Comparison of ENCODE assay signal across 22 cellular contexts in genomic region chr1:174286042-174286441, GRCh38.
A peak's percentile ranks its signal among the peaks of the same experiment; 100 is the strongest.
DNase-seq lines count a peak whose midpoint lies in the region; ATAC-seq, FAIRE-seq and TF ChIP-seq lines count a peak whose summit lies in the region.
"Had no signal": no experiment of that assay in that cellular context is flagged by ENCODE, and none has a peak within 500 bp of the region (broad histone marks: within the 10 kb centered on the region; RNA-seq: fewer than 3 reads in every experiment).

No MANE protein-coding gene starts in this region.

- no peak for FAIRE-seq in A549 (lab: Jason Lieb, UNC)
- FAIRE-seq: GM12878, GM12892, GM18507 had no signal

- TF ChIP-seq CTCF in A549 (IDR thresholded peaks at IDR 0.05) (no peak), SU-DHL-6 (IDR thresholded peaks at IDR 0.05; ENCODE audit: insufficient read depth, low read length, poor library complexity, severe bottlenecking) (no peak)

- H4K20me1 ChIP-seq in SU-DHL-6 (ENCODE audit: low read depth, low read length): no peaks in the 10 kb centered on the region
- H4K20me1 ChIP-seq: BLaER1 treated with 17β-estradiol and CSF1 and Interleukin-3, amounts not matched to agents 10 nM and 100 nM had no signal

- no peak for TF ChIP-seq EP300 in A549 (IDR thresholded peaks at IDR 0.05)

- CTCF ChIA-PET in A549 (lab: Yijun Ruan, JAX): no interaction called here

- H3K4me1 Mint-ChIP-seq in activated naive CD4-positive, alpha-beta T cell treated with anti-CD3 and anti-CD28 coated beads, Interleukin-2, amount 50 U/mL, for 24 hours: peaks cover 18% of the 10 kb centered on the region
- peaks cover 5 to 30% of the 10 kb centered on the region in 2 donors for H3K4me1 Mint-ChIP-seq in effector memory CD8-positive, alpha-beta T cell (ENCODE audit: low read depth in 2 of 2)

- H3K27me3 Mint-ChIP-seq in activated naive CD4-positive, alpha-beta T cell treated with anti-CD3 and anti-CD28 coated beads, Interleukin-2, amount 50 U/mL, for 24 hours: no peaks in the 10 kb centered on the region
- no peaks in the 10 kb centered on the region for H3K27me3 Mint-ChIP-seq in effector memory CD8-positive, alpha-beta T cell
- H3K27me3 Mint-ChIP-seq: CD4-positive, alpha-beta T cell had no signal

- POLR2A ChIA-PET in A549 (lab: Yijun Ruan, JAX): no interaction called here

- no peaks in the 10 kb centered on the region for H3K9me2 ChIP-seq in SU-DHL-6 (replicated peaks; ENCODE audit: insufficient read depth, low read length)

- no peak overlapping the region for H3K4me2 ChIP-seq in A549
- H3K4me2 ChIP-seq in SU-DHL-6 (ENCODE audit: low read depth, low read length, poor library complexity, severe bottlenecking): peak overlapping the region; percentile 13
- H3K4me2 ChIP-seq: BLaER1 treated with 17β-estradiol and CSF1 and Interleukin-3, amounts not matched to agents 10 nM and 100 nM had no signal

- no peak for DNase-seq in activated naive CD4-positive, alpha-beta T cell (lab: John Stamatoyannopoulos, UW)
- DNase-seq in A549 (ENCODE audit: low read depth in 1 of 2, low spot score in 1 of 2) (no peak), NCI-H82 treated with DMSO at 0.1 percent for 48 hours (lab: John Stamatoyannopoulos, UW; ENCODE audit: unreplicated experiment) (no peak), DMS79 (lab: John Stamatoyannopoulos, UW) (no peak), mucosa of gallbladder (ENCODE audit: low spot score) (no peak)
- no peak for DNase-seq in effector memory CD8-positive, alpha-beta T cell
- DNase-seq: ACHN; Caco-2; Calu3; CD4-positive, alpha-beta T cell; CD8-positive, alpha-beta T cell; DND-41; EL; GDM1 had no signal

- no peak for TF ChIP-seq POLR2A in A549 (IDR thresholded peaks at IDR 0.05; ENCODE audit: low read length)

- H3K27ac ChIP-seq in A549: no peak overlapping the region
- H3K27ac ChIP-seq in SU-DHL-6 (ENCODE audit: low read depth, low read length): peak overlapping the region; percentile 17; the same call in 1 of the 2 replicates
- H3K27ac ChIP-seq: 22Rv1; BLaER1 treated with 17β-estradiol and CSF1 and Interleukin-3, amounts not matched to agents 10 nM and 100 nM; C4-2B had no signal

- H2AFZ ChIP-seq in SU-DHL-6 (ENCODE audit: low read depth, low read length, severe bottlenecking): no peak overlapping the region

- H3K4me3 Mint-ChIP-seq in activated naive CD4-positive, alpha-beta T cell treated with anti-CD3 and anti-CD28 coated beads, Interleukin-2, amount 50 U/mL, for 24 hours: no peak overlapping the region
- H3K4me3 Mint-ChIP-seq in effector memory CD8-positive, alpha-beta T cell: no peak overlapping the region
- H3K4me3 Mint-ChIP-seq: CD4-positive, alpha-beta T cell; CD8-positive, alpha-beta T cell had no signal

- H3K9me3 ChIP-seq in A549 (0 out of 3 replicates have a peak, but pooled peaks cover 2% of the 10 kb centered on the region), SU-DHL-6 (ENCODE audit: insufficient read depth, low read length) (peaks cover 3% of the 10 kb centered on the region; the same call in 1 of the 2 replicates)
- H3K9me3 ChIP-seq: Caco-2 had no signal

- H3K4me3 ChIP-seq in A549: no peak overlapping the region
- H3K4me3 ChIP-seq in SU-DHL-6 (ENCODE audit: insufficient read depth, low read length, poor library complexity, severe bottlenecking): no peak overlapping the region
- H3K4me3 ChIP-seq: BLaER1 treated with 17β-estradiol and CSF1 and Interleukin-3, amounts not matched to agents 10 nM and 100 nM; GM12878 had no signal

- H3K79me2 ChIP-seq in SU-DHL-6 (ENCODE audit: insufficient read depth, low read length): peaks cover 71% of the 10 kb centered on the region

- peaks cover 6% of the 10 kb centered on the region; the same call in 1 of the 2 replicates for H3F3A ChIP-seq in SU-DHL-6 (ENCODE audit: insufficient read depth)

- peaks cover 27% of the 10 kb centered on the region for H3K9me3 Mint-ChIP-seq in activated naive CD4-positive, alpha-beta T cell treated with anti-CD3 and anti-CD28 coated beads, Interleukin-2, amount 50 U/mL, for 24 hours
- H3K9me3 Mint-ChIP-seq in effector memory CD8-positive, alpha-beta T cell: no peaks in the 10 kb centered on the region

- H3K36me3 Mint-ChIP-seq in activated naive CD4-positive, alpha-beta T cell treated with anti-CD3 and anti-CD28 coated beads, Interleukin-2, amount 50 U/mL, for 24 hours: peaks cover 74% of the 10 kb centered on the region
- peaks cover 41% of the 10 kb centered on the region for H3K36me3 Mint-ChIP-seq in effector memory CD8-positive, alpha-beta T cell (ENCODE audit: insufficient read depth)

- WGBS in A549 (ENCODE audit: missing lambda C conversion rate): 96% methylated on average over 1 of the region's 1 CpG

- H3K4me1 ChIP-seq in A549: no peaks in the 10 kb centered on the region
- H3K4me1 ChIP-seq: BLaER1 treated with 17β-estradiol and CSF1 and Interleukin-3, amounts not matched to agents 10 nM and 100 nM; Caco-2 had no signal

- no peak overlapping the region for H3K9ac ChIP-seq in SU-DHL-6 (ENCODE audit: low read length)
- H3K9ac ChIP-seq: BLaER1 treated with 17β-estradiol and CSF1 and Interleukin-3, amounts not matched to agents 10 nM and 100 nM had no signal

- no peak for ATAC-seq in A549
- no peak for ATAC-seq in effector memory CD8-positive, alpha-beta T cell (replicated peaks)
- ATAC-seq: CD8-positive, alpha-beta T cell; GM12878 had no signal

- TF ChIP-seq RAD21 in A549 (conservative IDR thresholded peaks at IDR 0.05 in 1 of 2, IDR thresholded peaks at IDR 0.05 in 1 of 2): no peak

- H3K27ac Mint-ChIP-seq in activated naive CD4-positive, alpha-beta T cell treated with anti-CD3 and anti-CD28 coated beads, Interleukin-2, amount 50 U/mL, for 24 hours: peak overlapping the region; percentile 48
- peak overlapping the region; percentile 3 to 25 for H3K27ac Mint-ChIP-seq in effector memory CD8-positive, alpha-beta T cell
- H3K27ac Mint-ChIP-seq: CD4-positive, alpha-beta T cell; CD8-positive, alpha-beta T cell had no signal

- H3K27me3 ChIP-seq in SU-DHL-6 (ENCODE audit: low read length): no peaks in the 10 kb centered on the region
- H3K27me3 ChIP-seq: BLaER1 treated with 17β-estradiol and CSF1 and Interleukin-3, amounts not matched to agents 10 nM and 100 nM had no signal

- H3K36me3 ChIP-seq in SU-DHL-6 (ENCODE audit: low read length): peaks cover 87% of the 10 kb centered on the region

TF ChIP-seq in A549, 52 proteins besides CTCF, POLR2A, EP300 and RAD21:
- no peak for TF ChIP-seq CBX8 (IDR thresholded peaks at IDR 0.05)
- peak; percentile 48 for TF ChIP-seq MAFK (IDR thresholded peaks at IDR 0.05; ENCODE audit: partially characterized antibody)
TF ChIP-seq in A549: peak in this region for 1.
